In the genomic region with DNA sequence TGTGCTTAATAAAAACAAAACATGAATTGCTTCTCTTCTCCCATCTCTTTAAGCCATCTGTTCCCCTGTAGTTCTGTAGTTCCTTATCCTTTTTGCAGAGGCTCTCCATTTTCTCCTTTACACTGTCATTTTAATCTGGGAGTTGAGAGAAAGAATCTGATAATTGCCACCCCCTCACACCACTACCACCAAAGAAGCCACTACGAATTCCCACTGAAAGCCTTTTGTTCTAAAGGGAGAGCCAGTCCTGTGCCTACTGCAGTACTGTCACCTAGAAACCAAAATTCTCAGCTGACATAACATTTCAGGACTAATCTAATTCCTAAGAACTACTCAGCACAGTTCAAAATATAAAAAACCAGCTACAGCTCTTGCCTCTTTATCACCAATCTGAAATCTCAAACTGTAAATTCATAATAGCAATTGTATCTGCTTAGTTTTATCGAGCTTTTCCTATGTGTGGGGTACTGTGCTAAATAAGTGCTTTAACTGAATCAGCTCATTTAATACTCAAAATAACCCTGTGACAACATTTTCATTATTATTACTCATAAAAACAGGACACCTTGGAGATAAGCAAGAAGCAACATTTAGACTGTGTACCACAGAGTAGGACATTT, we compare ENCODE assay signal across 20 cellular contexts.
A peak's percentile ranks its signal among the peaks of the same experiment; 100 is the strongest.
DNase-seq lines count a peak whose midpoint lies in the region; ATAC-seq, FAIRE-seq and TF ChIP-seq lines count a peak whose summit lies in the region.
"Had no signal": no experiment of that assay in that cellular context is flagged by ENCODE, and none has a peak within 500 bp of the region (broad histone marks: within the 10 kb centered on the region; RNA-seq: fewer than 3 reads in every experiment).

No MANE protein-coding gene starts in this region.

- H2AFZ ChIP-seq in astrocyte (ENCODE audit: low read depth, low read length): no peak overlapping the region

- H3K27me3 ChIP-seq in astrocyte (ENCODE audit: insufficient read depth, low read length): no peaks in the 10 kb centered on the region
- H3K27me3 ChIP-seq: foreskin keratinocyte, thyroid gland had no signal

- H3K9me3 Mint-ChIP-seq in natural killer cell: no peaks in the 10 kb centered on the region
- H3K9me3 Mint-ChIP-seq in natural killer cell treated with Interleukin-12 subunit alpha and Interleukin-12 subunit beta and Interleukin-15 and Interleukin-18, amount 100 ng/mL, for 72 hours: no peaks in the 10 kb centered on the region
- no peaks in the 10 kb centered on the region for H3K9me3 Mint-ChIP-seq in astrocyte (ENCODE audit: unreplicated experiment)
- H3K9me3 Mint-ChIP-seq: CD4-positive, alpha-beta T cell; neural crest cell; T-cell had no signal

- no peak for FAIRE-seq in astrocyte (lab: Jason Lieb, UNC)
- FAIRE-seq: kidney had no signal

- peaks cover 46 to 59% of the 10 kb centered on the region in 2 donors for H3K4me1 Mint-ChIP-seq in natural killer cell
- peaks cover 26 to 47% of the 10 kb centered on the region in 2 donors for H3K4me1 Mint-ChIP-seq in natural killer cell treated with Interleukin-12 subunit alpha and Interleukin-12 subunit beta and Interleukin-15 and Interleukin-18, amount 100 ng/mL, for 72 hours (ENCODE audit: low read depth in 2 of 2)
- H3K4me1 Mint-ChIP-seq in astrocyte (ENCODE audit: low read depth, unreplicated experiment): peaks cover 37% of the 10 kb centered on the region

- no peaks in the 10 kb centered on the region for H3K27me3 Mint-ChIP-seq in natural killer cell (ENCODE audit: low read depth in 2 of 2)
- H3K27me3 Mint-ChIP-seq in natural killer cell treated with Interleukin-12 subunit alpha and Interleukin-12 subunit beta and Interleukin-15 and Interleukin-18, amount 100 ng/mL, for 72 hours: no peaks in the 10 kb centered on the region
- no peaks in the 10 kb centered on the region for H3K27me3 Mint-ChIP-seq in astrocyte (ENCODE audit: low read depth, unreplicated experiment)
- H3K27me3 Mint-ChIP-seq: CD4-positive, alpha-beta T cell; T-cell had no signal

- DNase-seq in natural killer cell: no peak
- DNase-seq in natural killer cell treated with Interleukin-12 subunit alpha and Interleukin-12 subunit beta and Interleukin-15 and Interleukin-18, amount 100 ng/mL, for 72 hours (ENCODE audit: low spot score): no peak
- DNase-seq in astrocyte (ENCODE audit: low read depth): peak; percentile 22
- peak; percentile 58 for DNase-seq in medulla oblongata (ENCODE audit: extremely low spot score)
- DNase-seq in GF-D8 (lab: John Stamatoyannopoulos, UW): no peak
- DNase-seq in stimulated activated CD8-positive, alpha-beta memory T cell treated with anti-CD3 and anti-CD28 coated beads, Interleukin-4, amount 100 ng/mL, for 48 hours: no peak
- DNase-seq: activated naive CD4-positive, alpha-beta T cell treated with Interleukin-2 at 50 U/mL for 16 hours; CD4-positive, alpha-beta T cell; cortex of kidney; foreskin keratinocyte; kidney; mesenchymal stem cell; MV-4-11; NCI-H2081; T-cell; thyroid gland had no signal

- H3K4me1 ChIP-seq in astrocyte (ENCODE audit: insufficient read depth, low read length): no peaks in the 10 kb centered on the region
- H3K4me1 ChIP-seq: prostate gland had no signal

- ATAC-seq in natural killer cell: no peak
- no peak for ATAC-seq in natural killer cell treated with Interleukin-12 subunit alpha and Interleukin-12 subunit beta and Interleukin-15 and Interleukin-18, amount 100 ng/mL, for 72 hours
- ATAC-seq in HG02763 (IDR thresholded peaks at IDR 0.05; ENCODE audit: unreplicated experiment): no peak
- ATAC-seq: foreskin keratinocyte, T-cell had no signal

- no peak overlapping the region for H3K9ac ChIP-seq in astrocyte (ENCODE audit: low read length)

- no peaks in the 10 kb centered on the region for H3K9me3 ChIP-seq in astrocyte (ENCODE audit: insufficient read depth, low read depth, low read length)
- H3K9me3 ChIP-seq: prostate gland, thyroid gland had no signal

- H3K36me3 Mint-ChIP-seq in natural killer cell (no peaks in the 10 kb centered on the region), astrocyte (ENCODE audit: low read depth, unreplicated experiment) (no peaks in the 10 kb centered on the region)
- no peaks in the 10 kb centered on the region for H3K36me3 Mint-ChIP-seq in natural killer cell treated with Interleukin-12 subunit alpha and Interleukin-12 subunit beta and Interleukin-15 and Interleukin-18, amount 100 ng/mL, for 72 hours
- H3K36me3 Mint-ChIP-seq: T-cell had no signal

- H3K27ac ChIP-seq in astrocyte (ENCODE audit: low read depth, low read length) (no peak overlapping the region), temporal lobe (ENCODE audit: low read depth, low read length) (peak overlapping the region; percentile 81)
- H3K27ac ChIP-seq: foreskin keratinocyte, prostate gland had no signal

- no peak overlapping the region for H3K4me3 ChIP-seq in astrocyte (ENCODE audit: insufficient read depth, low read depth, low read length)
- H3K4me3 ChIP-seq: prostate gland, thyroid gland had no signal

- intact Hi-C loops in natural killer cell (cut with micrococcal nuclease): no loop called here

- H3K4me3 Mint-ChIP-seq in natural killer cell (no peak overlapping the region), astrocyte (ENCODE audit: unreplicated experiment) (no peak overlapping the region)
- no peak overlapping the region for H3K4me3 Mint-ChIP-seq in natural killer cell treated with Interleukin-12 subunit alpha and Interleukin-12 subunit beta and Interleukin-15 and Interleukin-18, amount 100 ng/mL, for 72 hours
- H3K4me3 Mint-ChIP-seq: CD4-positive, alpha-beta T cell; neural crest cell; T-cell had no signal

- no peaks in the 10 kb centered on the region for H3K36me3 ChIP-seq in astrocyte (ENCODE audit: insufficient read depth, low read length)
- H3K36me3 ChIP-seq: prostate gland, thyroid gland had no signal

- no peak for TF ChIP-seq CTCF in natural killer cell (IDR thresholded peaks at IDR 0.05)
- no peak for TF ChIP-seq CTCF in astrocyte (IDR thresholded peaks at IDR 0.05; ENCODE audit: insufficient read depth, low read depth, low read length)

- no peak overlapping the region for H3K4me2 ChIP-seq in astrocyte (ENCODE audit: low read length)

- H4K20me1 ChIP-seq in astrocyte (ENCODE audit: insufficient read depth, low read length): peaks cover 67% of the 10 kb centered on the region

- peaks cover 6% of the 10 kb centered on the region for H3K79me2 ChIP-seq in astrocyte (ENCODE audit: insufficient read depth, low read length)

- H3K27ac Mint-ChIP-seq in natural killer cell (peak overlapping the region; percentile 1 to 24), astrocyte (ENCODE audit: unreplicated experiment) (peak overlapping the region; percentile 37)
- H3K27ac Mint-ChIP-seq in natural killer cell treated with Interleukin-12 subunit alpha and Interleukin-12 subunit beta and Interleukin-15 and Interleukin-18, amount 100 ng/mL, for 72 hours: no peak overlapping the region
- H3K27ac Mint-ChIP-seq: CD4-positive, alpha-beta T cell had no signal

Comparison
In these comparisons a context has a peak if more than half of its experiments do, and no peak if none do; other contexts are left out.
1. H3K27ac Mint-ChIP-seq: peak in natural killer cell (2 of 2) and astrocyte (single experiment); none in natural killer cell treated with Interleukin-12 subunit alpha and Interleukin-12 subunit beta and Interleukin-15 and Interleukin-18, amount 100 ng/mL, for 72 hours (0 of 2).
2. DNase-seq: peak in astrocyte (single experiment) and medulla oblongata (single experiment); none in natural killer cell (single experiment), natural killer cell treated with Interleukin-12 subunit alpha and Interleukin-12 subunit beta and Interleukin-15 and Interleukin-18, amount 100 ng/mL, for 72 hours (single experiment), GF-D8 (single experiment) and stimulated activated CD8-positive, alpha-beta memory T cell treated with anti-CD3 and anti-CD28 coated beads, Interleukin-4, amount 100 ng/mL, for 48 hours (single experiment).